ENCODE assay signal across 8 cellular contexts in the genomic region with DNA sequence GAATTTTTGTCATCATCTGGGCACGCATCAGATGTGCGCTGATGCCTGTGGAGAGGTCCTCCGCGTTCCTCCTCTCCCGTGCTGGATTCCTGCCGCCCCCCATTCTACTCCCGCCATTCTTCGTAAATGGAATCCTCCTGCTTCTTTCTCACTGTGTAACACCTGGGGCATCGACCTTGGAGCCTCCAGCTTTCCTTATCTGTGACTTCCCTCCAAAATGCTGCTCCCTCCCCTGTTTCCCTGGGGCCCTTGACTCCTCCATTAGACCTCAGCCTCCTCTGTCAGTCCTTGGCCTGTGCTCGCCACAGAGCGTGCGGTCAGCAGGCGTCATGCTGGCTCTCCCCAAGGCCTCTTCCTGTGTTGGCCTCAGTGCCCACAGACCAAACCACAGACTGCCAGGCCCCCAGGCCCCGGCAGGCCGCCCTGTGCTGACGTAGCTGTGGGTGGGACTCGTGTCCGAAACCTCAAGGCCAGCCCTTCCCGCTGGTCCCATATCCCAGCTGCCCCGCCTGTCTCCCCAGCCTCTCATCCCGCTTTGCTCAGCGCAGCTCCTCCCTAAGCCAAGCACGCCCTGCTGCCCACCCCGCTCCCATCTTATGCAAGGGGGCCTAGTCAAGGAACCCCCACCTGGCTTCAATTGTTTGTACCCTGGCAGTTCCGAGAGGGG. TPM values are rescaled to one million over a fixed set of nuclear protein-coding genes. Genes with fewer than 3 reads are reported as not detected.
DNase-seq lines count a peak whose midpoint lies in the region; ATAC-seq and TF ChIP-seq lines count a peak whose summit lies in the region.

No MANE protein-coding gene starts in this region.

- H3K9me3 Mint-ChIP-seq in activated CD4-positive, alpha-beta T cell treated with anti-CD3 and anti-CD28 coated beads, Interleukin-2, amount 10 ng/mL, durations not matched to agents 24 days and 14 days, result no peaks in the 10 kb centered on the region

- no peaks in the 10 kb centered on the region for H3K9me3 ChIP-seq in NT2/D1 (ENCODE audit: insufficient read depth, low read length)
- H3K9me3 ChIP-seq in esophagus muscularis mucosa, result no peaks in the 10 kb centered on the region

- DNase-seq in activated CD4-positive, alpha-beta T cell treated with anti-CD3 and anti-CD28 coated beads, Interleukin-2, amount 10 ng/mL, durations not matched to agents 24 days and 14 days, result peak; percentile 67
- DNase-seq in activated CD4-positive, alpha-beta T cell treated with anti-CD3 and anti-CD28 coated beads for 1 hour, result no peak
- DNase-seq in NT2/D1 (ENCODE audit: low read depth, low spot score) (no peak), esophagus muscularis mucosa (ENCODE audit: extremely low spot score) (no peak), omental fat pad (ENCODE audit: low spot score) (no peak), NCI-H146 (lab: John Stamatoyannopoulos, UW) (no peak)

- peak overlapping the region; percentile 78 for H3K27ac Mint-ChIP-seq in activated CD4-positive, alpha-beta T cell treated with anti-CD3 and anti-CD28 coated beads, Interleukin-2, amount 10 ng/mL, durations not matched to agents 24 days and 14 days

- H3K9ac ChIP-seq in NT2/D1 (ENCODE audit: insufficient read length, low read depth), result peak overlapping the region; percentile 36

- no peaks in the 10 kb centered on the region for H3K36me3 ChIP-seq in NT2/D1 (ENCODE audit: insufficient read depth, insufficient read length, low read length)
- no peaks in the 10 kb centered on the region for H3K36me3 ChIP-seq in esophagus muscularis mucosa

- H3K27me3 Mint-ChIP-seq in activated CD4-positive, alpha-beta T cell treated with anti-CD3 and anti-CD28 coated beads, Interleukin-2, amount 10 ng/mL, durations not matched to agents 24 days and 14 days, result no peaks in the 10 kb centered on the region

- no peak for TF ChIP-seq EP300 in esophagus muscularis mucosa (IDR thresholded peaks at IDR 0.05)

- TF ChIP-seq POLR2A in esophagus muscularis mucosa (IDR thresholded peaks at IDR 0.05; ENCODE audit: low read depth), result no peak

- intact Hi-C loops in activated CD4-positive, alpha-beta T cell treated with anti-CD3 and anti-CD28 coated beads, Interleukin-2, amount 10 ng/mL, durations not matched to agents 24 days and 14 days (cut with micrococcal nuclease), result no loop called here
- intact Hi-C loops in esophagus muscularis mucosa (cut with DNase I), result no loop called here

- H3K27me3 ChIP-seq in NT2/D1 (ENCODE audit: insufficient read depth, insufficient read length) (no peaks in the 10 kb centered on the region), esophagus muscularis mucosa (no peaks in the 10 kb centered on the region)

- TF ChIP-seq CTCF in esophagus muscularis mucosa (IDR thresholded peaks at IDR 0.05), result no peak
- TF ChIP-seq CTCF in omental fat pad (IDR thresholded peaks at IDR 0.05), result no peak

- H3K36me3 Mint-ChIP-seq in activated CD4-positive, alpha-beta T cell treated with anti-CD3 and anti-CD28 coated beads, Interleukin-2, amount 10 ng/mL, durations not matched to agents 24 days and 14 days (ENCODE audit: low read depth), result no peaks in the 10 kb centered on the region

- WGBS in esophagus muscularis mucosa, result 68% methylated on average over 24 of the region's 25 CpGs

- H3K27ac ChIP-seq in esophagus muscularis mucosa (replicated peaks in 1 of 4), result peak overlapping the region; percentile 69 to 82 (median 78)

- peaks cover 27% of the 10 kb centered on the region for H3K4me1 Mint-ChIP-seq in activated CD4-positive, alpha-beta T cell treated with anti-CD3 and anti-CD28 coated beads, Interleukin-2, amount 10 ng/mL, durations not matched to agents 24 days and 14 days

- H3K4me3 ChIP-seq in NT2/D1 (ENCODE audit: insufficient read length, low read depth) (peak overlapping the region; percentile 2), esophagus muscularis mucosa (peak overlapping the region; percentile 34 to 50 (median 48))

- H3K4me3 Mint-ChIP-seq in activated CD4-positive, alpha-beta T cell treated with anti-CD3 and anti-CD28 coated beads, Interleukin-2, amount 10 ng/mL, durations not matched to agents 24 days and 14 days, result peak overlapping the region; percentile 39

- H3K4me1 ChIP-seq in NT2/D1 (ENCODE audit: insufficient read depth, insufficient read length) (no peaks in the 10 kb centered on the region), esophagus muscularis mucosa (peaks cover 7 to 45% (median 36%) of the 10 kb centered on the region in 4 donors)

- ATAC-seq in omental fat pad (ENCODE audit: low FRiP score) (peak; percentile 69), HG02885 (IDR thresholded peaks at IDR 0.05; ENCODE audit: poor library complexity, unreplicated experiment) (no peak), HG03521 (IDR thresholded peaks at IDR 0.05; ENCODE audit: unreplicated experiment) (no peak)

RNA-seq across cellular contexts. Expression of gene TNFAIP8L3, which starts 17.7 kb away (rescaled TPM):
- 0.52 and 0.77 TPM in 2 replicates for total RNA-seq in activated CD4-positive, alpha-beta T cell treated with anti-CD3 and anti-CD28 coated beads, Interleukin-2, amount 10 ng/mL, durations not matched to agents 24 days and 14 days
- 10 to 100 TPM; 13.4 to 26.4 (median 15.6) TPM for total RNA-seq in esophagus muscularis mucosa
- 10 to 100 TPM in 1 of 4 donors, 1 to 10 TPM in 3; 3.5 to 21.7 (median 7.0) TPM for total RNA-seq in omental fat pad
